In genomic region chr18:76407681-76408080, GRCh38 we compare ENCODE assay signal across 24 cellular contexts.
"Had no signal": no experiment of that assay in that cellular context is flagged by ENCODE, and none has a peak within 500 bp of the region (broad histone marks: within the 10 kb centered on the region; RNA-seq: fewer than 3 reads in every experiment).

No MANE protein-coding gene starts in this region.

- H3K4me3 Mint-ChIP-seq: activated CD8-positive, alpha-beta memory T cell treated with anti-CD3 and anti-CD28 coated beads, Interleukin-2, amount 10 ng/mL, durations not matched to agents 7 days and 5 days; activated naive CD8-positive, alpha-beta T cell treated with anti-CD3 and anti-CD28 coated beads, Interleukin-2, amount 10 ng/mL, durations not matched to agents 7 days and 5 days; activated T-cell treated with anti-CD3 and anti-CD28 coated beads, Interleukin-2, amount 50 U/mL, for 24 hours; T-helper 1 cell treated with Interleukin-12 subunit alpha and Interleukin-12 subunit beta and Interleukin-4 antibody, amounts not matched to agents 30 μg/mL and 1 μg/mL, for 36 hours had no signal

- H3K27me3 ChIP-seq: adrenal gland, SJSA1 had no signal

- H3K9me3 Mint-ChIP-seq: activated T-cell treated with anti-CD3 and anti-CD28 coated beads, Interleukin-2, amount 50 U/mL, for 24 hours; T-helper 1 cell treated with Interleukin-12 subunit alpha and Interleukin-12 subunit beta and Interleukin-4 antibody, amounts not matched to agents 30 μg/mL and 1 μg/mL, for 36 hours had no signal

- H3K4me3 ChIP-seq: adrenal gland, SJSA1 had no signal

- H3K36me3 ChIP-seq: adrenal gland had no signal

- DNase-seq: activated CD4-positive, alpha-beta T cell treated with anti-CD3 and anti-CD28 coated beads for 4 hours; activated CD8-positive, alpha-beta memory T cell treated with anti-CD3 and anti-CD28 coated beads, Interleukin-2, amount 10 ng/mL, durations not matched to agents 7 days and 5 days; activated gamma-delta T cell treated with Interleukin-2 at 50 U/mL for 16 hours; activated naive CD4-positive, alpha-beta T cell treated with anti-CD3 and anti-CD28 coated beads, Interleukin-2, amount 50 U/mL, for 16 hours; activated naive CD8-positive, alpha-beta T cell treated with anti-CD3 and anti-CD28 coated beads, Interleukin-2, amount 10 ng/mL, durations not matched to agents 7 days and 5 days; activated T-cell treated with anti-CD3 and anti-CD28 coated beads, Interleukin-2, amount 50 U/mL, for 24 hours; anterior cingulate cortex; Kasumi-1; KBM-7; NCI-H1048; NCI-H146; NCI-H187 treated with DMSO at 0.1 percent for 48 hours; NCI-H2081 treated with DMSO at 0.1 percent for 48 hours; NCI-H446; NCI-H524; PC-3; SHP77; T-helper 9 cell had no signal

- H3K36me3 Mint-ChIP-seq: activated CD8-positive, alpha-beta memory T cell treated with anti-CD3 and anti-CD28 coated beads, Interleukin-2, amount 10 ng/mL, durations not matched to agents 7 days and 5 days had no signal

- ATAC-seq: activated CD4-positive, CD25-positive, alpha-beta regulatory T cell treated with anti-CD3 and anti-CD28 coated beads, Interleukin-2, amount 50 U/mL, for 24 hours; activated CD8-positive, alpha-beta memory T cell treated with anti-CD3 and anti-CD28 coated beads, Interleukin-2, amount 10 ng/mL, durations not matched to agents 7 days and 5 days; PC-3; SK-N-SH treated with all-trans-retinoic acid at 6 μM for 48 hours had no signal

- H3K27ac Mint-ChIP-seq: activated CD8-positive, alpha-beta memory T cell treated with anti-CD3 and anti-CD28 coated beads, Interleukin-2, amount 10 ng/mL, durations not matched to agents 7 days and 5 days; activated naive CD8-positive, alpha-beta T cell treated with anti-CD3 and anti-CD28 coated beads, Interleukin-2, amount 10 ng/mL, durations not matched to agents 7 days and 5 days; activated T-cell treated with anti-CD3 and anti-CD28 coated beads, Interleukin-2, amount 50 U/mL, for 24 hours; T-helper 1 cell treated with Interleukin-12 subunit alpha and Interleukin-12 subunit beta and Interleukin-4 antibody, amounts not matched to agents 30 μg/mL and 1 μg/mL, for 36 hours had no signal

- H3K27ac ChIP-seq: adrenal gland, SJSA1, VCaP had no signal

- H3K9me3 ChIP-seq: adrenal gland, SJSA1 had no signal

- H3K27me3 Mint-ChIP-seq: activated naive CD8-positive, alpha-beta T cell treated with anti-CD3 and anti-CD28 coated beads, Interleukin-2, amount 10 ng/mL, durations not matched to agents 7 days and 5 days; activated T-cell treated with anti-CD3 and anti-CD28 coated beads, Interleukin-2, amount 50 U/mL, for 24 hours had no signal
